In the genomic region with DNA sequence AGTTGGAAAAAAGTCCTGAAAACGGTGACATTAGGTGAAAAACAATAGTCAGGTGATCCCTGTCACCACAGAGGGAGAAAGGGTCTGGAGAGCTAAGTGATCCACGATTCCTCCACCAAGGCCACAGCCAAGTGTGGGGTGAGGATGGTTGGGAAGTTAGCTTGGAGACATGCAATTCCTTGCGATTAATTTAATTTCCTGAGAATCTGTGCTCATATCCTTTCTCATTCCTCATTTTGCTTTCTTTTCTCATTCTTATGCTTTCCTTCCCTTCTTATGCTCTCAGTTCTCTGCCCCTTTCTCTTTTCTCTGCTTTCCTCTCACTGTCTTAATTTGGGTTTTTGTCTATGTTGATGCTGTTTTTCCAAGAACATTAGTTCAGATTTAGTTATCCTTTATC, we compare ENCODE assay signal across 28 cellular contexts.
"Had no signal": no experiment of that assay in that cellular context is flagged by ENCODE, and none has a peak within 500 bp of the region (broad histone marks: within the 10 kb centered on the region; RNA-seq: fewer than 3 reads in every experiment).

No MANE protein-coding gene starts in this region.

- H3K27me3 ChIP-seq: colonic mucosa, dorsolateral prefrontal cortex, esophagus muscularis mucosa, esophagus squamous epithelium, foreskin keratinocyte, gastrocnemius medialis, heart left ventricle, heart right ventricle had no signal

- H3K4me1 Mint-ChIP-seq: endodermal cell had no signal

- H3K27me3 Mint-ChIP-seq: dendritic cell treated with granulocyte-macrophage colony-stimulating factor and Interleukin-4, amounts not matched to agents 40 ng/mL and 50 ng/mL, for 4 days; effector memory CD8-positive, alpha-beta T cell had no signal

- ATAC-seq: effector memory CD8-positive, alpha-beta T cell; esophagus mucosa; gastrocnemius medialis; gastroesophageal sphincter; heart left ventricle; heart right ventricle had no signal

- FAIRE-seq: colon, endometrium, endothelial cell of umbilical vein, frontal cortex had no signal

- H3K4me1 ChIP-seq: colonic mucosa, esophagus muscularis mucosa, esophagus squamous epithelium, gastrocnemius medialis, gastroesophageal sphincter, heart left ventricle, heart right ventricle had no signal

- H3K36me3 ChIP-seq: colonic mucosa, esophagus muscularis mucosa, esophagus squamous epithelium, gastrocnemius medialis, gastroesophageal sphincter, heart left ventricle, heart right ventricle had no signal

- H3K9me3 Mint-ChIP-seq: dendritic cell treated with granulocyte-macrophage colony-stimulating factor and Interleukin-4, amounts not matched to agents 40 ng/mL and 50 ng/mL, for 4 days; effector memory CD8-positive, alpha-beta T cell; endodermal cell had no signal

- H3K4me3 ChIP-seq: colonic mucosa, coronary artery, dorsolateral prefrontal cortex, esophagus muscularis mucosa, esophagus squamous epithelium, gastrocnemius medialis, gastroesophageal sphincter, heart left ventricle, heart right ventricle had no signal

- DNase-seq: colonic mucosa; cortex of kidney; dermis blood vessel endothelial cell; dorsolateral prefrontal cortex; effector CD4-positive, alpha-beta T cell; effector CD8-positive, alpha-beta T cell; effector memory CD4-positive, alpha-beta T cell; effector memory CD8-positive, alpha-beta T cell; endodermal cell; erythroblast; esophagus squamous epithelium; foreskin fibroblast; foreskin keratinocyte; foreskin melanocyte; gastrocnemius medialis; glutamatergic neuron; head of caudate nucleus; heart left ventricle; heart right ventricle had no signal

- H3K9me3 ChIP-seq: colonic mucosa, esophagus muscularis mucosa, esophagus squamous epithelium, gastrocnemius medialis, gastroesophageal sphincter, heart left ventricle, heart right ventricle had no signal

- H3K27ac ChIP-seq: colonic mucosa, coronary artery, dorsolateral prefrontal cortex, esophagus muscularis mucosa, esophagus squamous epithelium, foreskin keratinocyte, gastrocnemius medialis, gastroesophageal sphincter, heart left ventricle, heart right ventricle had no signal

- H3K27ac Mint-ChIP-seq: dendritic cell treated with granulocyte-macrophage colony-stimulating factor and Interleukin-4, amounts not matched to agents 40 ng/mL and 50 ng/mL, for 4 days; effector memory CD8-positive, alpha-beta T cell; endodermal cell had no signal

- H3K4me3 Mint-ChIP-seq: dendritic cell treated with granulocyte-macrophage colony-stimulating factor and Interleukin-4, amounts not matched to agents 40 ng/mL and 50 ng/mL, for 4 days; effector memory CD8-positive, alpha-beta T cell; endodermal cell had no signal
